Comparison of ENCODE assay signal across 19 cellular contexts in the genomic region with DNA sequence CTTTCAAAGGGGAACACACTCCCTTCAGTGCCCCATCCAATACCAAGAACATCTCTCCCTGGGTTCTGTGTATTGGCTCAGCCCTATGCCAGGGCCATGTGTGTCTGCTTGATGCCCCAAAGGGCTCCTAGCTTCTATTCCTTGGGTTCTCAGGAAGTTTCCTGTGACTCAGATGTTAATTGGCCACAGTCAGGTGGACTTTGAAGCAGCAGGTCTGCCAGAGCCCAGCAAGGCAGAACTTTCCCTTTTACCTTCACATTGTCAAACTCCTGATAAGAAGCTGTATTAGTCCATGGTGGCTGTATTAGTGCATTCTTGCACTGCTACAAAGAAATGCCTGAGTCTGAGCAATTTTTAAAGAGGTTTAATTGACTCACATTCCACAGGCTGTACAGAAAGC.
"Had no signal": no experiment of that assay in that cellular context is flagged by ENCODE, and none has a peak within 500 bp of the region (broad histone marks: within the 10 kb centered on the region; RNA-seq: fewer than 3 reads in every experiment).

No MANE protein-coding gene starts in this region.

- DNase-seq: KBM-7, MG63, NCI-H1092, NCI-H1105 treated with DMSO at 0.1 percent for 48 hours, NCI-H1417 treated with DMSO at 0.1 percent for 48 hours, NCI-H146, NCI-H1694 treated with DMSO at 0.1 percent for 48 hours, NCI-H1930, NCI-H2081, NCI-H2107, NCI-H2227 treated with DMSO at 0.1 percent for 48 hours, NCI-H524 treated with DMSO at 0.1 percent for 48 hours, NCI-H69, NCI-H774, SHP77 treated with DMSO at 0.1 percent for 48 hours had no signal

- H3K36me3 ChIP-seq: MG63, SJSA1 had no signal

- H3K27ac ChIP-seq: RWPE1, SJSA1, SK-N-MC had no signal

- H3K9me3 ChIP-seq: MG63, SJSA1 had no signal

- H3K4me1 ChIP-seq: SJSA1 had no signal

- H3K27me3 ChIP-seq: MG63, SJSA1 had no signal

- H3K4me3 ChIP-seq: MG63, SJSA1, SK-N-MC had no signal

- ATAC-seq: Panc1 had no signal
